26 cellular contexts compared by ENCODE assay signal in genomic region chr4:184897807-184898388, GRCh38.
DNase-seq lines count a peak whose midpoint lies in the region; ATAC-seq, FAIRE-seq and TF ChIP-seq lines count a peak whose summit lies in the region.
"Had no signal": no experiment of that assay in that cellular context is flagged by ENCODE, and none has a peak within 500 bp of the region (broad histone marks: within the 10 kb centered on the region; RNA-seq: fewer than 3 reads in every experiment).

No MANE protein-coding gene starts in this region.

- H3K4me1 ChIP-seq in K562 (replicated peaks in 1 of 2; ENCODE audit: control insufficient read depth in 2 of 2, insufficient read depth in 2 of 2, low read length in 2 of 2) (no peaks in the 10 kb centered on the region; a peak in 1 of 5 replicates), upper lobe of right lung (no peaks in the 10 kb centered on the region)
- H3K4me1 ChIP-seq: colonic mucosa, SJCRH30, tibial artery had no signal

- no peaks in the 10 kb centered on the region for H3K9me3 Mint-ChIP-seq in natural killer cell treated with Interleukin-12 subunit alpha and Interleukin-12 subunit beta and Interleukin-15 and Interleukin-18, amount 100 ng/mL, for 72 hours
- no peaks in the 10 kb centered on the region for H3K9me3 Mint-ChIP-seq in natural killer cell
- H3K9me3 Mint-ChIP-seq: activated CD4-positive, alpha-beta memory T cell treated with anti-CD3 and anti-CD28 coated beads, Interleukin-2, amount 10 ng/mL, durations not matched to agents 7 days and 5 days; activated naive CD4-positive, alpha-beta T cell treated with anti-CD3 and anti-CD28 coated beads, Interleukin-2, amount 50 U/mL, for 72 hours; activated T-helper 2 cell treated with anti-CD3 and anti-CD28 coated beads, Interferon-gamma antibody, Interleukin-2, Interleukin-4, amounts not matched to agents 10 μg/mL and 5 μg/mL and 100 μg/mL, durations not matched to agents 14 hours and 24 hours and 36 hours; effector memory CD8-positive, alpha-beta T cell; stimulated activated naive CD8-positive, alpha-beta T cell treated with anti-CD3 and anti-CD28 coated beads, Interleukin-15, Interleukin-2, amounts not matched to agents 100 ng/mL and 50 ng/mL, for 24 hours had no signal

- peak overlapping the region; percentile 31 for H3K4me3 Mint-ChIP-seq in natural killer cell treated with Interleukin-12 subunit alpha and Interleukin-12 subunit beta and Interleukin-15 and Interleukin-18, amount 100 ng/mL, for 72 hours
- no peak overlapping the region for H3K4me3 Mint-ChIP-seq in natural killer cell
- H3K4me3 Mint-ChIP-seq: activated CD4-positive, alpha-beta memory T cell treated with anti-CD3 and anti-CD28 coated beads, Interleukin-2, amount 10 ng/mL, durations not matched to agents 7 days and 5 days; effector memory CD8-positive, alpha-beta T cell; stimulated activated naive CD8-positive, alpha-beta T cell treated with anti-CD3 and anti-CD28 coated beads, Interleukin-15, Interleukin-2, amounts not matched to agents 100 ng/mL and 50 ng/mL, for 24 hours; T-cell had no signal

- 22% methylated on average over 9 of the region's 9 CpGs for WGBS in K562 (ENCODE audit: insufficient coverage, low coverage, missing lambda C conversion rate)

- H3K4me3 ChIP-seq in K562 = no peak overlapping the region
- H3K4me3 ChIP-seq in upper lobe of right lung = no peak overlapping the region
- H3K4me3 ChIP-seq: colonic mucosa, heart right ventricle, SJCRH30, tibial artery had no signal

- no peak for TF ChIP-seq EP300 in K562 (IDR thresholded peaks at IDR 0.05; ENCODE audit: low read length)

- no peak for ATAC-seq in natural killer cell treated with Interleukin-12 subunit alpha and Interleukin-12 subunit beta and Interleukin-15 and Interleukin-18, amount 100 ng/mL, for 72 hours
- no peak for ATAC-seq in natural killer cell
- ATAC-seq in K562 = peak; percentile 20
- ATAC-seq in upper lobe of right lung = peak; percentile 32
- ATAC-seq in HG02981 (IDR thresholded peaks at IDR 0.05; ENCODE audit: unreplicated experiment) = no peak
- ATAC-seq in GM21423 (IDR thresholded peaks at IDR 0.05; ENCODE audit: unreplicated experiment) = no peak
- ATAC-seq: activated naive CD4-positive, alpha-beta T cell treated with anti-CD3 and anti-CD28 coated beads, Interleukin-2, amount 50 U/mL, for 72 hours; effector memory CD8-positive, alpha-beta T cell; HCT116; T-cell had no signal

- POLR2A ChIA-PET in K562 (lab: Yijun Ruan, JAX) = interaction anchor here (0.6 to 0.9 kb wide), 4 partner anchors 16 to 280 kb away, joined by 3 to 4 read pairs (median 3); no protein-coding TSS in a partner anchor

- FAIRE-seq in K562 (lab: Jason Lieb, UNC) = no peak

- H4K20me1 ChIP-seq in K562 (replicated peaks; ENCODE audit: control insufficient read depth, insufficient read depth, low read length) = no peaks in the 10 kb centered on the region

- peaks cover 0 to 26% of the 10 kb centered on the region in 2 experiments; a peak in 2 of 5 replicates for H3K27me3 ChIP-seq in K562 (ENCODE audit: control insufficient read depth in 2 of 2, insufficient read depth in 2 of 2, low read length in 2 of 2)
- H3K27me3 ChIP-seq in upper lobe of right lung = no peaks in the 10 kb centered on the region
- H3K27me3 ChIP-seq: colonic mucosa, SJCRH30, tibial artery had no signal

- H2AFZ ChIP-seq in K562 (ENCODE audit: low read depth, low read length) = no peak overlapping the region; the same call in 1 of the 2 replicates

- peaks cover 5% of the 10 kb centered on the region for H3K36me3 Mint-ChIP-seq in natural killer cell treated with Interleukin-12 subunit alpha and Interleukin-12 subunit beta and Interleukin-15 and Interleukin-18, amount 100 ng/mL, for 72 hours
- H3K36me3 Mint-ChIP-seq in natural killer cell = no peaks in the 10 kb centered on the region
- H3K36me3 Mint-ChIP-seq: activated naive CD4-positive, alpha-beta T cell treated with anti-CD3 and anti-CD28 coated beads, Interleukin-2, amount 50 U/mL, for 72 hours; T-cell had no signal

- H3K4me2 ChIP-seq in K562 (ENCODE audit: insufficient read depth, low read length) = no peak overlapping the region

- intact Hi-C loops in natural killer cell (cut with micrococcal nuclease) = no loop called here
- intact Hi-C loops in K562 (cut with micrococcal nuclease) = no loop called here
- intact Hi-C loops in upper lobe of right lung (cut with DNase I) = no loop called here

- peaks cover 25 to 41% of the 10 kb centered on the region in 2 donors for H3K4me1 Mint-ChIP-seq in natural killer cell treated with Interleukin-12 subunit alpha and Interleukin-12 subunit beta and Interleukin-15 and Interleukin-18, amount 100 ng/mL, for 72 hours (ENCODE audit: low read depth in 2 of 2)
- H3K4me1 Mint-ChIP-seq in natural killer cell = no peaks in the 10 kb centered on the region
- H3K4me1 Mint-ChIP-seq: T-cell had no signal

- no peak for DNase-seq in natural killer cell treated with Interleukin-12 subunit alpha and Interleukin-12 subunit beta and Interleukin-15 and Interleukin-18, amount 100 ng/mL, for 72 hours (ENCODE audit: low spot score)
- DNase-seq in natural killer cell (no peak), K562 (ENCODE audit: extremely low read depth in 1 of 4, low spot score in 3 of 4) (no peak), myocyte (ENCODE audit: low read depth) (peak; percentile 39), upper lobe of right lung (peak; percentile 65), NCI-H1092 treated with DMSO at 0.1 percent for 48 hours (lab: John Stamatoyannopoulos, UW) (no peak)
- DNase-seq: activated CD4-positive, alpha-beta memory T cell treated with anti-CD3 and anti-CD28 coated beads, Interleukin-2, amount 10 ng/mL, durations not matched to agents 7 days and 5 days; activated CD4-positive, alpha-beta T cell treated with anti-CD3 and anti-CD28 coated beads for 1 hour; colonic mucosa; effector memory CD8-positive, alpha-beta T cell; erythroblast; heart right ventricle; kidney glomerular epithelial cell; NCI-H1048; NCI-H187; NCI-H526 treated with DMSO at 0.1 percent for 48 hours; T-cell; tibial artery had no signal

- H3K79me2 ChIP-seq in K562 (ENCODE audit: control insufficient read depth, insufficient read depth, low read length) = no peaks in the 10 kb centered on the region

- in situ Hi-C loops in K562 (cut with MboI) = no loop called here

- H3K9ac ChIP-seq in K562 (ENCODE audit: insufficient read depth in 1 of 2, low read depth in 2 of 2, low read length in 2 of 2) = no peak overlapping the region

- H3K9me3 ChIP-seq in K562 (replicated peaks; ENCODE audit: control insufficient read depth, insufficient read depth, low read depth, low read length) (no peaks in the 10 kb centered on the region), upper lobe of right lung (no peaks in the 10 kb centered on the region)
- H3K9me3 ChIP-seq: colonic mucosa, SJCRH30, tibial artery had no signal

- no peak for TF ChIP-seq RAD21 in K562 (CRISPR knock-in tag; conservative IDR thresholded peaks at IDR 0.05 in 1 of 2, IDR thresholded peaks at IDR 0.05 in 1 of 2)

- CTCF ChIA-PET in K562 (lab: Yijun Ruan, JAX; ENCODE audit: low intra/inter-chr PET ratio) = no interaction called here

- H3K36me3 ChIP-seq in K562 (ENCODE audit: control insufficient read depth, insufficient read depth, low read length) (no peaks in the 10 kb centered on the region), upper lobe of right lung (no peaks in the 10 kb centered on the region)
- H3K36me3 ChIP-seq: colonic mucosa, heart right ventricle, SJCRH30, tibial artery had no signal

- no peak for TF ChIP-seq POLR2A in K562 (conservative IDR thresholded peaks at IDR 0.05)

- no TSS peak for BruUV-seq in K562 (replicated peaks; lab: Mats Ljungman, UMichigan)

- TF ChIP-seq CTCF in natural killer cell (IDR thresholded peaks at IDR 0.05) (no peak), K562 (IDR thresholded peaks at IDR 0.05 in 2 of 3, conservative IDR thresholded peaks at IDR 0.05 in 1 of 3; ENCODE audit: insufficient read depth in 2 of 3, low read depth in 1 of 3, low read length in 3 of 3) (no peak), upper lobe of right lung (IDR thresholded peaks at IDR 0.05) (no peak)

- H3K27ac Mint-ChIP-seq in natural killer cell treated with Interleukin-12 subunit alpha and Interleukin-12 subunit beta and Interleukin-15 and Interleukin-18, amount 100 ng/mL, for 72 hours = peak overlapping the region; percentile 79 to 93
- H3K27ac Mint-ChIP-seq in natural killer cell = no peak overlapping the region
- H3K27ac Mint-ChIP-seq: activated CD4-positive, alpha-beta memory T cell treated with anti-CD3 and anti-CD28 coated beads, Interleukin-2, amount 10 ng/mL, durations not matched to agents 7 days and 5 days; activated naive CD4-positive, alpha-beta T cell treated with anti-CD3 and anti-CD28 coated beads, Interleukin-2, amount 50 U/mL, for 72 hours; activated T-helper 2 cell treated with anti-CD3 and anti-CD28 coated beads, Interferon-gamma antibody, Interleukin-2, Interleukin-4, amounts not matched to agents 10 μg/mL and 5 μg/mL and 100 μg/mL, durations not matched to agents 14 hours and 24 hours and 36 hours; effector memory CD8-positive, alpha-beta T cell; progenitor cell of endocrine pancreas; stimulated activated naive CD8-positive, alpha-beta T cell treated with anti-CD3 and anti-CD28 coated beads, Interleukin-15, Interleukin-2, amounts not matched to agents 100 ng/mL and 50 ng/mL, for 24 hours; T-cell had no signal

- H3K9me1 ChIP-seq in K562 (ENCODE audit: control insufficient read depth, insufficient read depth, low read length) = no peaks in the 10 kb centered on the region

- H3K27ac ChIP-seq in K562 (ENCODE audit: extremely low read depth, low read depth, low read length) (no peak overlapping the region), upper lobe of right lung (no peak overlapping the region)
- H3K27ac ChIP-seq: colonic mucosa, SJCRH30, tibial artery had no signal

- H3K27me3 Mint-ChIP-seq in natural killer cell treated with Interleukin-12 subunit alpha and Interleukin-12 subunit beta and Interleukin-15 and Interleukin-18, amount 100 ng/mL, for 72 hours = peaks cover 7 to 16% of the 10 kb centered on the region in 2 donors
- H3K27me3 Mint-ChIP-seq in natural killer cell (ENCODE audit: low read depth in 2 of 2) = peaks cover 22 to 23% of the 10 kb centered on the region in 2 donors

TF ChIP-seq in K562, 482 proteins besides CTCF, POLR2A, EP300 and RAD21 (continues in another document):
- TF ChIP-seq BACH1 (tag; IDR thresholded peaks at IDR 0.05) (no peak), GABPA (tag; conservative IDR thresholded peaks at IDR 0.05; ENCODE audit: low read depth) (no peak), HES1 (IDR thresholded peaks at IDR 0.05; ENCODE audit: low read depth) (no peak), ZNF699 (CRISPR knock-in tag; IDR thresholded peaks at IDR 0.05; ENCODE audit: insufficient replicate concordance) (no peak)

Comparison
In these comparisons a context has a peak if more than half of its experiments do, and no peak if none do; other contexts are left out.
1. H3K27ac Mint-ChIP-seq: peak in natural killer cell treated with Interleukin-12 subunit alpha and Interleukin-12 subunit beta and Interleukin-15 and Interleukin-18, amount 100 ng/mL, for 72 hours (2 of 2); none in natural killer cell (0 of 2).
2. ATAC-seq: peak in K562 (single experiment) and upper lobe of right lung (single experiment); none in natural killer cell treated with Interleukin-12 subunit alpha and Interleukin-12 subunit beta and Interleukin-15 and Interleukin-18, amount 100 ng/mL, for 72 hours (0 of 2), natural killer cell (0 of 3), HG02981 (single experiment) and GM21423 (single experiment).
3. DNase-seq: peak in myocyte (single experiment) and upper lobe of right lung (single experiment); none in natural killer cell treated with Interleukin-12 subunit alpha and Interleukin-12 subunit beta and Interleukin-15 and Interleukin-18, amount 100 ng/mL, for 72 hours (single experiment), natural killer cell (single experiment), K562 (0 of 4) and NCI-H1092 treated with DMSO at 0.1 percent for 48 hours (single experiment).